In genomic region chr1:53104289-53104913, GRCh38 we compare ENCODE assay signal across 1 cellular context.
TF ChIP-seq lines count a peak whose summit lies in the region.

No MANE protein-coding gene starts in this region.

TF ChIP-seq in SK-N-SH, 30 proteins besides CTCF, POLR2A, EP300 and RAD21 (continued from another document):
- no peak for TF ChIP-seq GATA2 (CRISPR knock-in tag; IDR thresholded peaks at IDR 0.05)
